Comparison of ENCODE assay signal across 16 cellular contexts in genomic region chr7:43659549-43659896, GRCh38.
DNase-seq lines count a peak whose midpoint lies in the region; ATAC-seq and TF ChIP-seq lines count a peak whose summit lies in the region.
"Had no signal": no experiment of that assay in that cellular context is flagged by ENCODE, and none has a peak within 500 bp of the region (broad histone marks: within the 10 kb centered on the region; RNA-seq: fewer than 3 reads in every experiment).

No MANE protein-coding gene starts in this region.

- TF ChIP-seq CTCF in AG04450 (IDR thresholded peaks at IDR 0.05; ENCODE audit: low read depth, low read length) (no peak), right lobe of liver (IDR thresholded peaks at IDR 0.05) (no peak)

- DNase-seq in AG04450 (ENCODE audit: low read depth, low spot score) = no peak
- DNase-seq in H7 = peak; percentile 46
- no peak for DNase-seq in activated T-helper 2 cell treated with anti-CD3 and anti-CD28 coated beads, Interferon-gamma antibody, Interleukin-2, Interleukin-4, amounts not matched to agents 10 μg/mL and 5 μg/mL and 100 μg/mL, durations not matched to agents 14 hours and 24 hours and 36 hours (ENCODE audit: low spot score)
- DNase-seq in right lobe of liver = no peak
- no peak for DNase-seq in stimulated activated CD4-positive, alpha-beta T cell treated with anti-CD3 and anti-CD28 coated beads, Interleukin-1b, Interleukin-23, amount 100 ng/mL, for 48 hours
- DNase-seq in inferior parietal cortex (ENCODE audit: extremely low spot score) = no peak
- DNase-seq in NCI-H226 = no peak
- DNase-seq: activated CD4-positive, alpha-beta T cell treated with anti-CD3 and anti-CD28 coated beads for 1 hour; effector CD8-positive, alpha-beta T cell; left ventricle myocardium superior; NCI-H524 treated with DMSO at 0.1 percent for 48 hours; ovary; stimulated activated CD4-positive, alpha-beta T cell treated with anti-CD3 and anti-CD28 coated beads, Interleukin-4, amount 100 ng/mL, for 24 hours; stomach had no signal

- POLR2A ChIA-PET in AG04450 (lab: Yijun Ruan, JAX) = interaction anchor here (0.6 kb wide), 1 partner anchor 77 kb away, joined by 5 read pairs; no protein-coding TSS in a partner anchor

- CTCF ChIA-PET in AG04450 (lab: Charles Lee) = interaction anchor here (1.6 kb wide), 1 partner anchor 40 kb away, joined by 4 read pairs; no protein-coding TSS in a partner anchor

- no peaks in the 10 kb centered on the region for H3K27me3 Mint-ChIP-seq in activated T-helper 2 cell treated with anti-CD3 and anti-CD28 coated beads, Interferon-gamma antibody, Interleukin-2, Interleukin-4, amounts not matched to agents 10 μg/mL and 5 μg/mL and 100 μg/mL, durations not matched to agents 14 hours and 24 hours and 36 hours (ENCODE audit: low read depth)

- H3K9me3 Mint-ChIP-seq in activated T-helper 2 cell treated with anti-CD3 and anti-CD28 coated beads, Interferon-gamma antibody, Interleukin-2, Interleukin-4, amounts not matched to agents 10 μg/mL and 5 μg/mL and 100 μg/mL, durations not matched to agents 14 hours and 24 hours and 36 hours = peaks cover 2% of the 10 kb centered on the region

- no peak for TF ChIP-seq POLR2A in right lobe of liver (IDR thresholded peaks at IDR 0.05)

- H3K27ac ChIP-seq in AG04450 (ENCODE audit: low read depth, low read length) (peak overlapping the region; percentile 84), right lobe of liver (peak overlapping the region; percentile 14 to 64 (median 53))

- H3K4me1 Mint-ChIP-seq in activated T-helper 2 cell treated with anti-CD3 and anti-CD28 coated beads, Interferon-gamma antibody, Interleukin-2, Interleukin-4, amounts not matched to agents 10 μg/mL and 5 μg/mL and 100 μg/mL, durations not matched to agents 14 hours and 24 hours and 36 hours (ENCODE audit: low read depth) = peaks cover 42% of the 10 kb centered on the region

- peaks cover 45% of the 10 kb centered on the region for H3K36me3 Mint-ChIP-seq in activated T-helper 2 cell treated with anti-CD3 and anti-CD28 coated beads, Interferon-gamma antibody, Interleukin-2, Interleukin-4, amounts not matched to agents 10 μg/mL and 5 μg/mL and 100 μg/mL, durations not matched to agents 14 hours and 24 hours and 36 hours (ENCODE audit: low read depth)

- H3K27me3 ChIP-seq in AG04450 (ENCODE audit: control insufficient read depth, insufficient read depth, low read length) = no peaks in the 10 kb centered on the region
- no peaks in the 10 kb centered on the region for H3K27me3 ChIP-seq in H7 (ENCODE audit: control insufficient read depth, insufficient read depth, low read length)
- H3K27me3 ChIP-seq in right lobe of liver = no peaks in the 10 kb centered on the region
- H3K27me3 ChIP-seq: ovary, stomach had no signal

- H3K9me3 ChIP-seq in AG04450 (ENCODE audit: control insufficient read depth, insufficient read depth, low read length) (no peaks in the 10 kb centered on the region; the same call in 1 of the 2 replicates), right lobe of liver (no peaks in the 10 kb centered on the region)
- H3K9me3 ChIP-seq: ovary, stomach had no signal

- peak overlapping the region; percentile 29 for H3K27ac Mint-ChIP-seq in activated T-helper 2 cell treated with anti-CD3 and anti-CD28 coated beads, Interferon-gamma antibody, Interleukin-2, Interleukin-4, amounts not matched to agents 10 μg/mL and 5 μg/mL and 100 μg/mL, durations not matched to agents 14 hours and 24 hours and 36 hours

- H3K4me3 ChIP-seq in AG04450 (ENCODE audit: low read depth, low read length) (no peak overlapping the region), H7 (ENCODE audit: insufficient read depth, low read depth, low read length) (no peak overlapping the region), right lobe of liver (no peak overlapping the region)
- H3K4me3 ChIP-seq: ovary, stomach had no signal

- H3K4me3 Mint-ChIP-seq in activated T-helper 2 cell treated with anti-CD3 and anti-CD28 coated beads, Interferon-gamma antibody, Interleukin-2, Interleukin-4, amounts not matched to agents 10 μg/mL and 5 μg/mL and 100 μg/mL, durations not matched to agents 14 hours and 24 hours and 36 hours (ENCODE audit: low read depth) = no peak overlapping the region
- H3K4me3 Mint-ChIP-seq: CD14-positive monocyte had no signal

- intact Hi-C loops in activated T-helper 2 cell treated with anti-CD3 and anti-CD28 coated beads, Interferon-gamma antibody, Interleukin-2, Interleukin-4, amounts not matched to agents 10 μg/mL and 5 μg/mL and 100 μg/mL, durations not matched to agents 14 hours and 24 hours and 36 hours (cut with micrococcal nuclease) = loop anchor here (1.0 to 10.0 kb wide), 2 partner anchors 11 to 725 kb away; partner anchors contain the start of genes MRPL32 and PSMA2
- intact Hi-C loops in right lobe of liver (cut with DNase I) = no loop called here

- ATAC-seq in right lobe of liver (peak; percentile 31 to 65 (median 44)), GM18519 (IDR thresholded peaks at IDR 0.05; ENCODE audit: low FRiP score, unreplicated experiment) (no peak)
- ATAC-seq: left ventricle myocardium superior had no signal

- peaks cover 0 to 11% (median 3%) of the 10 kb centered on the region in 4 donors for H3K4me1 ChIP-seq in right lobe of liver

- H3K36me3 ChIP-seq in H7 (replicated peaks; ENCODE audit: control insufficient read depth, insufficient read depth, low read length) = no peaks in the 10 kb centered on the region; the same call in 1 of the 2 replicates
- H3K36me3 ChIP-seq in right lobe of liver = no peaks in the 10 kb centered on the region
- H3K36me3 ChIP-seq: ovary had no signal
